ENCODE assay signal across 1 cellular context in genomic region chr12:52086366-52086765, GRCh38.
TF ChIP-seq lines count a peak whose summit lies in the region.

No MANE protein-coding gene starts in this region.

TF ChIP-seq in K562, 482 proteins besides CTCF, POLR2A, EP300 and RAD21:
- TF ChIP-seq XRCC3 (IDR thresholded peaks at IDR 0.05) (no peak), EGR1 (conservative IDR thresholded peaks at IDR 0.05) (peak; percentile 66)
